ENCODE assay signal across 18 cellular contexts in genomic region chr2:182422864-182423263, GRCh38. TPM values are rescaled to one million over a fixed set of nuclear protein-coding genes. Genes with fewer than 3 reads are reported as not detected.
"Had no signal": no experiment of that assay in that cellular context is flagged by ENCODE, and none has a peak within 500 bp of the region (broad histone marks: within the 10 kb centered on the region; RNA-seq: fewer than 3 reads in every experiment).

No MANE protein-coding gene starts in this region.

- H3K27ac Mint-ChIP-seq: activated naive CD4-positive, alpha-beta T cell treated with anti-CD3 and anti-CD28 coated beads, Interleukin-2, amount 10 ng/mL, durations not matched to agents 7 days and 5 days; activated T-helper 2 cell treated with anti-CD3 and anti-CD28 coated beads, Interferon-gamma antibody, Interleukin-2, Interleukin-4, amounts not matched to agents 10 μg/mL and 5 μg/mL and 100 μg/mL, durations not matched to agents 14 hours and 24 hours and 36 hours; naive thymus-derived CD4-positive, alpha-beta T cell had no signal

- H3K9me3 ChIP-seq: pancreas, upper lobe of right lung had no signal

- H3K36me3 Mint-ChIP-seq: activated naive CD4-positive, alpha-beta T cell treated with anti-CD3 and anti-CD28 coated beads, Interleukin-2, amount 10 ng/mL, durations not matched to agents 7 days and 5 days; naive thymus-derived CD4-positive, alpha-beta T cell had no signal

- H3K27me3 ChIP-seq: pancreas, upper lobe of right lung had no signal

- H3K4me3 Mint-ChIP-seq: activated naive CD4-positive, alpha-beta T cell treated with anti-CD3 and anti-CD28 coated beads, Interleukin-2, amount 10 ng/mL, durations not matched to agents 7 days and 5 days; naive thymus-derived CD4-positive, alpha-beta T cell had no signal

- ATAC-seq: naive thymus-derived CD4-positive, alpha-beta T cell; pancreas; upper lobe of right lung had no signal

- H3K27me3 Mint-ChIP-seq: activated naive CD4-positive, alpha-beta T cell treated with anti-CD3 and anti-CD28 coated beads, Interleukin-2, amount 10 ng/mL, durations not matched to agents 7 days and 5 days; naive thymus-derived CD4-positive, alpha-beta T cell had no signal

- H3K4me1 ChIP-seq: pancreas, upper lobe of right lung had no signal

- H3K4me3 ChIP-seq: pancreas, upper lobe of right lung had no signal

- FAIRE-seq: pancreas had no signal

- DNase-seq: activated CD4-positive, CD25-positive, alpha-beta regulatory T cell treated with anti-CD3 and anti-CD28 coated beads, Interleukin-2, amount 50 U/mL, for 72 hours; activated naive CD4-positive, alpha-beta T cell treated with anti-CD3 and anti-CD28 coated beads, Interleukin-2, amount 10 ng/mL, durations not matched to agents 7 days and 5 days; activated T-cell treated with anti-CD3 and anti-CD28 coated beads for 4 hours; cortex of kidney; effector CD4-positive, alpha-beta T cell; foreskin melanocyte; head of caudate nucleus; mammary epithelial cell; naive thymus-derived CD4-positive, alpha-beta T cell; pancreas; stimulated activated CD4-positive, alpha-beta T cell treated with anti-CD3 and anti-CD28 coated beads, Interleukin-15, amount 100 ng/mL, for 24 hours; stimulated activated CD4-positive, alpha-beta T cell treated with anti-CD3 and anti-CD28 coated beads, Interleukin-4, amount 100 ng/mL, for 24 hours; stimulated activated CD8-positive, alpha-beta memory T cell treated with anti-CD3 and anti-CD28 coated beads, Interleukin-4, amount 100 ng/mL, for 48 hours; stimulated activated naive CD4-positive, alpha-beta T cell treated with Interleukin-2 at 50 U/mL for 16 hours; upper lobe of right lung had no signal

- H3K4me1 Mint-ChIP-seq: activated naive CD4-positive, alpha-beta T cell treated with anti-CD3 and anti-CD28 coated beads, Interleukin-2, amount 10 ng/mL, durations not matched to agents 7 days and 5 days; naive thymus-derived CD4-positive, alpha-beta T cell had no signal

- H3K27ac ChIP-seq: pancreas, upper lobe of right lung had no signal

- H3K36me3 ChIP-seq: pancreas, upper lobe of right lung had no signal

- H3K9me3 Mint-ChIP-seq: activated naive CD4-positive, alpha-beta T cell treated with anti-CD3 and anti-CD28 coated beads, Interleukin-2, amount 10 ng/mL, durations not matched to agents 7 days and 5 days; activated T-helper 2 cell treated with anti-CD3 and anti-CD28 coated beads, Interferon-gamma antibody, Interleukin-2, Interleukin-4, amounts not matched to agents 10 μg/mL and 5 μg/mL and 100 μg/mL, durations not matched to agents 14 hours and 24 hours and 36 hours; naive thymus-derived CD4-positive, alpha-beta T cell had no signal

RNA-seq across cellular contexts. Expression of gene PDE1A, which starts 4.0 kb away (rescaled TPM):
- total RNA-seq: activated T-helper 2 cell treated with anti-CD3 and anti-CD28 coated beads, Interferon-gamma antibody, Interleukin-2, Interleukin-4, amounts not matched to agents 10 μg/mL and 5 μg/mL and 100 μg/mL, durations not matched to agents 14 hours and 24 hours and 36 hours; mammary epithelial cell; mononuclear cell; naive thymus-derived CD4-positive, alpha-beta T cell; T-helper 1 cell treated with Interleukin-12 subunit alpha and Interleukin-12 subunit beta and Interleukin-4 antibody, amounts not matched to agents 30 ng/mL and 1 ng/mL, for 36 hours had no signal
- polyA plus RNA-seq: naive thymus-derived CD4-positive, alpha-beta T cell had no signal
